Comparison of ENCODE assay signal across 9 cellular contexts in genomic region chr12:34625116-34625515, GRCh38.
DNase-seq lines count a peak whose midpoint lies in the region; ATAC-seq and TF ChIP-seq lines count a peak whose summit lies in the region.
"Had no signal": no experiment of that assay in that cellular context is flagged by ENCODE, and none has a peak within 500 bp of the region (broad histone marks: within the 10 kb centered on the region; RNA-seq: fewer than 3 reads in every experiment).

No MANE protein-coding gene starts in this region.

- intact Hi-C loops in Calu3 (cut with micrococcal nuclease; ENCODE audit: unreplicated experiment), result loop anchor here (1.0 to 2.0 kb wide), 2 partner anchors 502 to 586 kb away; no protein-coding TSS in a partner anchor

- no peaks in the 10 kb centered on the region for H3K27me3 Mint-ChIP-seq in Calu3 (ENCODE audit: unreplicated experiment)
- H3K27me3 Mint-ChIP-seq in effector memory CD8-positive, alpha-beta T cell, result no peaks in the 10 kb centered on the region
- no peaks in the 10 kb centered on the region for H3K27me3 Mint-ChIP-seq in activated T-cell treated with anti-CD3 and anti-CD28 coated beads, Interleukin-2, amount 50 U/mL, for 24 hours

- H3K27ac Mint-ChIP-seq in Calu3 (ENCODE audit: unreplicated experiment), result no peak overlapping the region
- H3K27ac Mint-ChIP-seq in effector memory CD8-positive, alpha-beta T cell, result no peak overlapping the region
- H3K27ac Mint-ChIP-seq in activated T-cell treated with anti-CD3 and anti-CD28 coated beads, Interleukin-2, amount 50 U/mL, for 24 hours, result no peak overlapping the region

- no TSS peak for BruUV-seq in Calu3 (replicated peaks; lab: Mats Ljungman, UMichigan)

- H3K4me1 ChIP-seq in NT2/D1 (ENCODE audit: insufficient read depth, insufficient read length) (no peaks in the 10 kb centered on the region), foreskin keratinocyte (no peaks in the 10 kb centered on the region)

- no peak overlapping the region for H3K4me3 ChIP-seq in NT2/D1 (ENCODE audit: insufficient read length, low read depth)

- H3K9me3 ChIP-seq in NT2/D1 (ENCODE audit: insufficient read depth, low read length), result no peaks in the 10 kb centered on the region

- H3K9ac ChIP-seq in NT2/D1 (ENCODE audit: insufficient read length, low read depth), result no peak overlapping the region

- peaks cover 3% of the 10 kb centered on the region for H3K9me3 Mint-ChIP-seq in Calu3 (ENCODE audit: low read depth, unreplicated experiment)
- H3K9me3 Mint-ChIP-seq in effector memory CD8-positive, alpha-beta T cell, result peaks cover 9 to 15% of the 10 kb centered on the region in 2 donors
- peaks cover 17% of the 10 kb centered on the region for H3K9me3 Mint-ChIP-seq in activated T-cell treated with anti-CD3 and anti-CD28 coated beads, Interleukin-2, amount 50 U/mL, for 24 hours

- TF ChIP-seq CTCF in Calu3 (IDR thresholded peaks at IDR 0.05; ENCODE audit: unreplicated experiment) (no peak), foreskin keratinocyte (conservative IDR thresholded peaks at IDR 0.05) (peak; percentile 12)

- no peaks in the 10 kb centered on the region for H3K36me3 Mint-ChIP-seq in Calu3 (ENCODE audit: insufficient read depth, unreplicated experiment)
- H3K36me3 Mint-ChIP-seq in effector memory CD8-positive, alpha-beta T cell (ENCODE audit: insufficient read depth), result no peaks in the 10 kb centered on the region
- no peaks in the 10 kb centered on the region for H3K36me3 Mint-ChIP-seq in activated T-cell treated with anti-CD3 and anti-CD28 coated beads, Interleukin-2, amount 50 U/mL, for 24 hours (ENCODE audit: low read depth)

- no peak overlapping the region for H3K27ac ChIP-seq in foreskin keratinocyte

- H3K4me3 Mint-ChIP-seq in Calu3 (ENCODE audit: low read depth, unreplicated experiment), result no peak overlapping the region
- H3K4me3 Mint-ChIP-seq in effector memory CD8-positive, alpha-beta T cell, result no peak overlapping the region
- no peak overlapping the region for H3K4me3 Mint-ChIP-seq in activated T-cell treated with anti-CD3 and anti-CD28 coated beads, Interleukin-2, amount 50 U/mL, for 24 hours

- no peaks in the 10 kb centered on the region for H3K36me3 ChIP-seq in NT2/D1 (ENCODE audit: insufficient read depth, insufficient read length, low read length)

- no peak for ATAC-seq in foreskin keratinocyte
- ATAC-seq in effector memory CD8-positive, alpha-beta T cell (replicated peaks), result no peak

- H3K4me1 Mint-ChIP-seq in Calu3 (ENCODE audit: low read depth, unreplicated experiment), result no peaks in the 10 kb centered on the region
- no peaks in the 10 kb centered on the region for H3K4me1 Mint-ChIP-seq in effector memory CD8-positive, alpha-beta T cell (ENCODE audit: low read depth in 2 of 2)
- H3K4me1 Mint-ChIP-seq in activated T-cell treated with anti-CD3 and anti-CD28 coated beads, Interleukin-2, amount 50 U/mL, for 24 hours (ENCODE audit: low read depth), result no peaks in the 10 kb centered on the region

- H3K27me3 ChIP-seq in NT2/D1 (ENCODE audit: insufficient read depth, insufficient read length) (peaks cover 4% of the 10 kb centered on the region), foreskin keratinocyte (no peaks in the 10 kb centered on the region)

- DNase-seq in Calu3 (peak; percentile 4), HCEC 1CT (peak; percentile 1), NT2/D1 (ENCODE audit: low read depth, low spot score) (peak; percentile 76), foreskin keratinocyte (no peak), middle frontal gyrus (ENCODE audit: extremely low spot score, low spot score) (no peak)
- DNase-seq in effector memory CD8-positive, alpha-beta T cell, result no peak
- no peak for DNase-seq in effector CD4-positive, alpha-beta T cell
- DNase-seq in activated T-cell treated with anti-CD3 and anti-CD28 coated beads, Interleukin-2, amount 50 U/mL, for 24 hours, result no peak
- DNase-seq: substantia nigra had no signal

- CTCF ChIA-PET in Calu3 (lab: Charles Lee), result no interaction called here

Comparison
In these comparisons a context has a peak if more than half of its experiments do, and no peak if none do; other contexts are left out.
1. DNase-seq: peak in Calu3 (single experiment), HCEC 1CT (single experiment) and NT2/D1 (single experiment); none in foreskin keratinocyte (0 of 2), effector memory CD8-positive, alpha-beta T cell (0 of 3), middle frontal gyrus (single experiment), effector CD4-positive, alpha-beta T cell (single experiment) and activated T-cell treated with anti-CD3 and anti-CD28 coated beads, Interleukin-2, amount 50 U/mL, for 24 hours (single experiment).